Comparison of ENCODE assay signal across 1 cellular context in genomic region chr5:115463985-115464384, GRCh38.
A peak's percentile ranks its signal among the peaks of the same experiment; 100 is the strongest.
TF ChIP-seq lines count a peak whose summit lies in the region.

No MANE protein-coding gene starts in this region.

TF ChIP-seq in K562, 482 proteins besides CTCF, POLR2A, EP300 and RAD21 (continued from another document):
- TF ChIP-seq EWSR1 (IDR thresholded peaks at IDR 0.05; ENCODE audit: borderline replicate concordance, low read depth, partially characterized antibody) (no peak), CEBPB (tag; IDR thresholded peaks at IDR 0.05) (no peak), ZNF655 (CRISPR knock-in tag; IDR thresholded peaks at IDR 0.05) (no peak), ZBTB7A (IDR thresholded peaks at IDR 0.05; ENCODE audit: borderline replicate concordance, control insufficient read depth, low read depth, low read length) (no peak), ARID2 (IDR thresholded peaks at IDR 0.05) (no peak), TCFL5 (CRISPR knock-in tag; conservative IDR thresholded peaks at IDR 0.05) (no peak), ZNF589 (CRISPR knock-in tag; IDR thresholded peaks at IDR 0.05; ENCODE audit: low read depth) (0 out of 2 replicates have a peak, but pooled peaks have one; percentile 40), CBFA2T3 (IDR thresholded peaks at IDR 0.05) (peak; percentile 93), NFRKB (IDR thresholded peaks at IDR 0.05; ENCODE audit: low read depth) (no peak), ZNF41 (CRISPR knock-in tag; conservative IDR thresholded peaks at IDR 0.05) (no peak), ZNF133 (CRISPR knock-in tag; IDR thresholded peaks at IDR 0.05) (no peak), NR2C1 (IDR thresholded peaks at IDR 0.05) (no peak), NR2C1 (tag; IDR thresholded peaks at IDR 0.05) (no peak), REST (CRISPR knock-in tag; IDR thresholded peaks at IDR 0.05; ENCODE audit: low read depth) (no peak), ZMIZ1 (IDR thresholded peaks at IDR 0.05; ENCODE audit: low read depth in 2 of 2, low read length in 2 of 2) (0 out of 4 replicates have a peak, but pooled peaks of 1 of the 2 experiments have one; percentile 60), NFXL1 (CRISPR knock-in tag; IDR thresholded peaks at IDR 0.05) (no peak), ETS2 (tag; IDR thresholded peaks at IDR 0.05; ENCODE audit: borderline replicate concordance, poor library complexity, severe bottlenecking) (no peak), ATF6 (CRISPR knock-in tag; IDR thresholded peaks at IDR 0.05) (no peak), MCM2 (IDR thresholded peaks at IDR 0.05; ENCODE audit: low read depth) (no peak), CC2D1A (IDR thresholded peaks at IDR 0.05) (no peak; the same call in 1 of the 2 replicates), ZNF584 (CRISPR knock-in tag; IDR thresholded peaks at IDR 0.05; ENCODE audit: low read depth) (no peak), EZH2 (IDR thresholded peaks at IDR 0.05; ENCODE audit: borderline replicate concordance, low read depth, low read length) (no peak), ESRRA (IDR thresholded peaks at IDR 0.05; ENCODE audit: borderline replicate concordance, low read depth) (no peak), MECOM (CRISPR knock-in tag; IDR thresholded peaks at IDR 0.05) (no peak), HOXB6 (CRISPR knock-in tag; IDR thresholded peaks at IDR 0.05; ENCODE audit: borderline replicate concordance) (no peak), KLF13 (tag; IDR thresholded peaks at IDR 0.05; ENCODE audit: borderline replicate concordance, low read depth) (no peak), E2F6 (IDR thresholded peaks at IDR 0.05; ENCODE audit: borderline replicate concordance in 1 of 2, extremely low read depth in 1 of 2, insufficient read depth in 1 of 2, insufficient read length in 1 of 2, low read depth in 1 of 2, low read length in 1 of 2, poor library complexity in 1 of 2, severe bottlenecking in 1 of 2) (no peak), MTA3 (IDR thresholded peaks at IDR 0.05; ENCODE audit: borderline replicate concordance) (no peak), ZBTB5 (IDR thresholded peaks at IDR 0.05) (no peak), TCF3 (CRISPR knock-in tag; IDR thresholded peaks at IDR 0.05) (peak; percentile 82), SNAPC5 (CRISPR knock-in tag; IDR thresholded peaks at IDR 0.05) (no peak), CHCHD3 (CRISPR knock-in tag; IDR thresholded peaks at IDR 0.05) (no peak), SOX6 (IDR thresholded peaks at IDR 0.05) (peak; percentile 32; the same call in 1 of the 2 replicates), POLR2AphosphoS5 (IDR thresholded peaks at IDR 0.05; ENCODE audit: control insufficient read depth, insufficient read depth, low read depth, low read length) (peak; percentile 84), ETV1 (tag; conservative IDR thresholded peaks at IDR 0.05; ENCODE audit: low read depth) (no peak), ZNF699 (CRISPR knock-in tag; IDR thresholded peaks at IDR 0.05; ENCODE audit: insufficient replicate concordance) (no peak), ELK1 (CRISPR knock-in tag; IDR thresholded peaks at IDR 0.05) (no peak), TAL1 (IDR thresholded peaks at IDR 0.05) (peak; percentile 91), ATF4 (CRISPR knock-in tag; IDR thresholded peaks at IDR 0.05) (peak; percentile 43; the same call in 1 of the 2 replicates), MXD1 (CRISPR knock-in tag; IDR thresholded peaks at IDR 0.05; ENCODE audit: borderline replicate concordance, poor library complexity, severe bottlenecking) (no peak), U2AF1 (optimal IDR thresholded peaks at IDR 0.05; ENCODE audit: low read depth, low read length) (no peak), MTA2 (IDR thresholded peaks at IDR 0.05; ENCODE audit: low read depth) (peak; percentile 86), ZNF740 (CRISPR knock-in tag; IDR thresholded peaks at IDR 0.05) (no peak), ZNF740 (tag; IDR thresholded peaks at IDR 0.05) (no peak), ZNF766 (CRISPR knock-in tag; conservative IDR thresholded peaks at IDR 0.05) (0 out of 2 replicates have a peak, but pooled peaks have one; percentile 52), POLR2G (IDR thresholded peaks at IDR 0.05; ENCODE audit: low read depth, low read length) (no peak), NR4A1 (CRISPR knock-in tag; IDR thresholded peaks at IDR 0.05) (no peak), NR4A1 (tag; IDR thresholded peaks at IDR 0.05) (peak; percentile 76; the same call in 1 of the 2 replicates)
